ENCODE assay signal across 9 cellular contexts in genomic region chr19:18008814-18009213, GRCh38. TPM values are rescaled to one million over a fixed set of nuclear protein-coding genes. Genes with fewer than 3 reads are reported as not detected.
DNase-seq lines count a peak whose midpoint lies in the region; ATAC-seq and TF ChIP-seq lines count a peak whose summit lies in the region.
"Had no signal": no experiment of that assay in that cellular context is flagged by ENCODE, and none has a peak within 500 bp of the region (broad histone marks: within the 10 kb centered on the region; RNA-seq: fewer than 3 reads in every experiment).

No MANE protein-coding gene starts in this region.

- no peaks in the 10 kb centered on the region for H3K27me3 Mint-ChIP-seq in activated CD4-positive, alpha-beta memory T cell treated with anti-CD3 and anti-CD28 coated beads, Interleukin-2, amount 10 ng/mL, durations not matched to agents 7 days and 5 days

- peaks cover 42% of the 10 kb centered on the region for H3K4me1 Mint-ChIP-seq in activated CD4-positive, alpha-beta memory T cell treated with anti-CD3 and anti-CD28 coated beads, Interleukin-2, amount 10 ng/mL, durations not matched to agents 7 days and 5 days

- H3K36me3 ChIP-seq in ES-I3 (ENCODE audit: insufficient read depth, low read length): no peaks in the 10 kb centered on the region
- peaks cover 50% of the 10 kb centered on the region for H3K36me3 ChIP-seq in skeletal muscle satellite cell (ENCODE audit: insufficient read depth, low read length)

- H3K4me3 Mint-ChIP-seq in activated CD4-positive, alpha-beta memory T cell treated with anti-CD3 and anti-CD28 coated beads, Interleukin-2, amount 10 ng/mL, durations not matched to agents 7 days and 5 days: peak overlapping the region; percentile 66

- no peak for ATAC-seq in GM21529 (IDR thresholded peaks at IDR 0.05; ENCODE audit: unreplicated experiment)

- H3K4me3 ChIP-seq in foreskin fibroblast (ENCODE audit: low read depth in 1 of 2, low read length in 2 of 2) (peak overlapping the region; percentile 57 to 63), skeletal muscle satellite cell (ENCODE audit: low read length) (peak overlapping the region; percentile 87)

- H3K27me3 ChIP-seq in skeletal muscle satellite cell (ENCODE audit: control insufficient read depth, insufficient read depth, low read length): no peaks in the 10 kb centered on the region

- CTCF ChIA-PET in activated CD4-positive, alpha-beta memory T cell treated with anti-CD3 and anti-CD28 coated beads, Interleukin-2, amount 10 ng/mL, durations not matched to agents 7 days and 5 days (lab: Charles Lee): interaction anchor here (4.2 kb wide), 1 partner anchor 50 kb away, joined by 51 read pairs; no protein-coding TSS in a partner anchor

- no peak for DNase-seq in activated CD4-positive, alpha-beta memory T cell treated with anti-CD3 and anti-CD28 coated beads, Interleukin-2, amount 10 ng/mL, durations not matched to agents 7 days and 5 days
- DNase-seq in foreskin fibroblast: no peak
- DNase-seq in activated gamma-delta T cell treated with Interleukin-2 at 50 U/mL for 16 hours: no peak
- no peak for DNase-seq in inferior parietal cortex (ENCODE audit: extremely low spot score)
- no peak for DNase-seq in HCEC 1CT
- DNase-seq: T-helper 9 cell had no signal

- H3K9me3 Mint-ChIP-seq in activated CD4-positive, alpha-beta memory T cell treated with anti-CD3 and anti-CD28 coated beads, Interleukin-2, amount 10 ng/mL, durations not matched to agents 7 days and 5 days: no peaks in the 10 kb centered on the region

- POLR2A ChIA-PET in activated CD4-positive, alpha-beta memory T cell treated with anti-CD3 and anti-CD28 coated beads, Interleukin-2, amount 10 ng/mL, durations not matched to agents 7 days and 5 days (lab: Charles Lee): interaction anchor here (0.7 to 2.3 kb wide), 7 partner anchors 9 to 160 kb away, joined by 3 to 23 read pairs (median 8); no protein-coding TSS in a partner anchor

- peak overlapping the region; percentile 87 for H3K4me2 ChIP-seq in skeletal muscle satellite cell (ENCODE audit: low read length)

- H3K9ac ChIP-seq in ES-I3 (ENCODE audit: low read depth, low read length) (peak overlapping the region; percentile 56; the same call in 1 of the 2 replicates), skeletal muscle satellite cell (ENCODE audit: low read depth, low read length) (peak overlapping the region; percentile 57)

- no peak for TF ChIP-seq CTCF in foreskin fibroblast (IDR thresholded peaks at IDR 0.05; ENCODE audit: low read depth, low read length)

- H3K4me1 ChIP-seq in ES-I3 (ENCODE audit: insufficient read depth, low read length): no peaks in the 10 kb centered on the region; the same call in 1 of the 2 replicates
- H3K4me1 ChIP-seq in skeletal muscle satellite cell (ENCODE audit: control insufficient read depth, insufficient read depth, low read length): peaks cover 55% of the 10 kb centered on the region

- H3K9me3 ChIP-seq in ES-I3 (ENCODE audit: control insufficient read depth, insufficient read depth, low read length) (peaks cover 3% of the 10 kb centered on the region; the same call in 1 of the 2 replicates), skeletal muscle satellite cell (replicated peaks; ENCODE audit: low read length) (no peaks in the 10 kb centered on the region)

- peaks cover 37% of the 10 kb centered on the region for H3K36me3 Mint-ChIP-seq in activated CD4-positive, alpha-beta memory T cell treated with anti-CD3 and anti-CD28 coated beads, Interleukin-2, amount 10 ng/mL, durations not matched to agents 7 days and 5 days (ENCODE audit: low read depth)

- H3K27ac Mint-ChIP-seq in activated CD4-positive, alpha-beta memory T cell treated with anti-CD3 and anti-CD28 coated beads, Interleukin-2, amount 10 ng/mL, durations not matched to agents 7 days and 5 days: peak overlapping the region; percentile 59

RNA-seq across cellular contexts. Expression of gene ARRDC2, which starts 0.8 kb away (rescaled TPM):
- total RNA-seq in activated CD4-positive, alpha-beta memory T cell treated with anti-CD3 and anti-CD28 coated beads, Interleukin-2, amount 10 ng/mL, durations not matched to agents 7 days and 5 days: 10 to 100 TPM; 60.7 to 62.0 TPM
- 12.7 and 15.2 TPM in 2 replicates for total RNA-seq in skeletal muscle satellite cell (2012; rRNA removed)

RNA-seq across cellular contexts. Expression of gene KCNN1, which starts 41.9 kb away (rescaled TPM):
- total RNA-seq in activated CD4-positive, alpha-beta memory T cell treated with anti-CD3 and anti-CD28 coated beads, Interleukin-2, amount 10 ng/mL, durations not matched to agents 7 days and 5 days: not detected
- 0.44 TPM in 1 of 2 replicates, not detected in the other for total RNA-seq in skeletal muscle satellite cell (2012; rRNA removed)
